Comparison of ENCODE assay signal across 9 cellular contexts in genomic region chr12:69290545-69291277, GRCh38.
A peak's percentile ranks its signal among the peaks of the same experiment; 100 is the strongest.
DNase-seq lines count a peak whose midpoint lies in the region; ATAC-seq lines count a peak whose summit lies in the region.
"Had no signal": no experiment of that assay in that cellular context is flagged by ENCODE, and none has a peak within 500 bp of the region (broad histone marks: within the 10 kb centered on the region; RNA-seq: fewer than 3 reads in every experiment).

No MANE protein-coding gene starts in this region.

- no peak overlapping the region for H3K9ac ChIP-seq in adipocyte (ENCODE audit: low read length)
- H3K9ac ChIP-seq: BLaER1 had no signal

- no peaks in the 10 kb centered on the region for H3K9me3 ChIP-seq in adipocyte (ENCODE audit: control insufficient read depth, low read length)
- H3K9me3 ChIP-seq: BLaER1 had no signal

- ATAC-seq in HG02852 (IDR thresholded peaks at IDR 0.05; ENCODE audit: unreplicated experiment): peak; percentile 100

- H3K27me3 ChIP-seq in adipocyte (replicated peaks; ENCODE audit: control insufficient read depth, insufficient read depth, low read length): peaks cover 8% of the 10 kb centered on the region
- H3K27me3 ChIP-seq: BLaER1 had no signal

- H3K4me3 ChIP-seq in adipocyte (ENCODE audit: low read length) (no peak overlapping the region), skeletal muscle cell (ENCODE audit: low read depth, low read length) (no peak overlapping the region)
- H3K4me3 ChIP-seq: BLaER1 had no signal

- no peaks in the 10 kb centered on the region for H3K4me1 ChIP-seq in adipocyte (ENCODE audit: control insufficient read depth, insufficient read depth, low read length)
- H3K4me1 ChIP-seq: BLaER1 had no signal

- peak; percentile 66 for DNase-seq in NCI-H1436 (lab: John Stamatoyannopoulos, UW)
- DNase-seq in NCI-H1436 treated with DMSO at 0.1 percent for 48 hours (lab: John Stamatoyannopoulos, UW): no peak
- DNase-seq in NCI-H146 (lab: John Stamatoyannopoulos, UW): peak; percentile 77
- DNase-seq in SW480 (ENCODE audit: low spot score): peak; percentile 71
- peak; percentile 63 for DNase-seq in adipocyte (ENCODE audit: low read depth)
- peak; percentile 35 for DNase-seq in hepatic stellate cell (ENCODE audit: low spot score)
- peak; percentile 41 for DNase-seq in skeletal muscle cell (ENCODE audit: low read depth)

- no peaks in the 10 kb centered on the region for H3K36me3 ChIP-seq in adipocyte (ENCODE audit: control insufficient read depth, insufficient read depth, low read length, severe bottlenecking)
- H3K36me3 ChIP-seq: BLaER1 had no signal
